29 cellular contexts compared by ENCODE assay signal in genomic region chr1:69739181-69739580, GRCh38.
A peak's percentile ranks its signal among the peaks of the same experiment; 100 is the strongest.
DNase-seq lines count a peak whose midpoint lies in the region; ATAC-seq and TF ChIP-seq lines count a peak whose summit lies in the region.
"Had no signal": no experiment of that assay in that cellular context is flagged by ENCODE, and none has a peak within 500 bp of the region (broad histone marks: within the 10 kb centered on the region; RNA-seq: fewer than 3 reads in every experiment).

No MANE protein-coding gene starts in this region.

- H3K27ac ChIP-seq in GM23338 (ENCODE audit: low read depth) (no peak overlapping the region), neuronal stem cell (replicated peaks; ENCODE audit: low read length) (no peak overlapping the region)
- H3K27ac ChIP-seq: A549, body of pancreas, foreskin keratinocyte, skin epidermis, upper lobe of left lung, VCaP had no signal

- no peaks in the 10 kb centered on the region for H3K79me1 ChIP-seq in neuronal stem cell (ENCODE audit: low read depth, low read length)

- H3F3A ChIP-seq in GM23338 (replicated peaks; ENCODE audit: low read depth), result no peaks in the 10 kb centered on the region

- TF ChIP-seq CTCF in GM23338 (conservative IDR thresholded peaks at IDR 0.05; ENCODE audit: low read depth in 2 of 2) (no peak), astrocyte of the cerebellum (IDR thresholded peaks at IDR 0.05; ENCODE audit: low read depth, low read length, missing control alignments) (no peak)

- H3K36me3 Mint-ChIP-seq in GM23338 (ENCODE audit: low read depth), result peaks cover 11% of the 10 kb centered on the region; the same call in 2 of the 3 replicates
- H3K36me3 Mint-ChIP-seq: activated naive CD8-positive, alpha-beta T cell had no signal

- H2BK5ac ChIP-seq in neuronal stem cell (ENCODE audit: low read length), result no peak overlapping the region

- H3K14ac ChIP-seq in neuronal stem cell (ENCODE audit: low read length), result no peak overlapping the region

- no peak overlapping the region for H3K27ac Mint-ChIP-seq in GM23338
- H3K27ac Mint-ChIP-seq: activated CD4-positive, alpha-beta T cell treated with anti-CD3 and anti-CD28 coated beads, Interleukin-2, amount 10 ng/mL, durations not matched to agents 24 days and 14 days; activated naive CD8-positive, alpha-beta T cell; activated T-helper 1 cell treated with anti-CD3 and anti-CD28 coated beads, Interleukin-12 subunit alpha, Interleukin-12 subunit beta, Interleukin-2, Interleukin-4 antibody, amounts not matched to agents 30 ng/mL and 10 ng/mL and 1 ng/mL, durations not matched to agents 14 hours and 24 hours and 36 hours; effector memory CD8-positive, alpha-beta T cell; T-helper 2 cell treated with Interferon-gamma antibody and Interleukin-4, amounts not matched to agents 5 μg/mL and 100 μg/mL, for 36 hours had no signal

- no peak overlapping the region for H3K4me2 ChIP-seq in GM23338
- no peak overlapping the region for H3K4me2 ChIP-seq in neuronal stem cell (ENCODE audit: insufficient read depth, low read length, poor library complexity, severe bottlenecking)
- H3K4me2 ChIP-seq: A549 had no signal

- H3K4ac ChIP-seq in neuronal stem cell (ENCODE audit: low read length), result no peak overlapping the region

- H3K9me3 ChIP-seq in neuronal stem cell (replicated peaks in 1 of 2; ENCODE audit: control insufficient read depth in 2 of 2, insufficient read depth in 1 of 2, low read depth in 1 of 2, low read length in 2 of 2), result peaks cover 3 to 5% of the 10 kb centered on the region in 2 donors
- H3K9me3 ChIP-seq: A549, BE2C, body of pancreas, upper lobe of left lung had no signal

- H3K18ac ChIP-seq in neuronal stem cell (ENCODE audit: low read length), result no peak overlapping the region

- H3K79me2 ChIP-seq in GM23338 (replicated peaks; ENCODE audit: insufficient read depth), result no peaks in the 10 kb centered on the region

- H2AFZ ChIP-seq in GM23338 (no peak overlapping the region), neuronal stem cell (ENCODE audit: low read length) (peak overlapping the region; percentile 34)

- DNase-seq in GM23338 (ENCODE audit: low spot score) (peak; percentile 30), astrocyte of the cerebellum (ENCODE audit: low read depth) (peak; percentile 55), islet precursor cell (peak; percentile 71), neuronal stem cell (ENCODE audit: low spot score) (no peak), NCI-H1417 (lab: John Stamatoyannopoulos, UW) (no peak), Right ventricle myocardium superior (no peak)
- no peak for DNase-seq in activated CD4-positive, alpha-beta T cell treated with anti-CD3 and anti-CD28 coated beads, Interleukin-2, amount 50 U/mL, for 1 hour
- DNase-seq: activated CD4-positive, alpha-beta T cell treated with anti-CD3 and anti-CD28 coated beads, Interleukin-2, amount 10 ng/mL, durations not matched to agents 24 days and 14 days; BE2C; body of pancreas; DMS79; effector memory CD8-positive, alpha-beta T cell; foreskin keratinocyte; H7; NCI-H1048; NCI-H187; NCI-H345; NCI-H82; occipital lobe; stimulated activated CD4-positive, alpha-beta T cell treated with anti-CD3 and anti-CD28 coated beads, Interleukin-1b, Interleukin-23, amount 100 ng/mL, for 48 hours; upper lobe of left lung had no signal

- no peaks in the 10 kb centered on the region for H4K20me1 ChIP-seq in GM23338 (replicated peaks; ENCODE audit: insufficient read depth)

- H3K36me3 ChIP-seq in GM23338 (ENCODE audit: insufficient read depth) (no peaks in the 10 kb centered on the region), neuronal stem cell (replicated peaks in 1 of 2; ENCODE audit: control insufficient read depth in 2 of 2, insufficient read depth in 2 of 2, low read length in 2 of 2) (no peaks in the 10 kb centered on the region)
- H3K36me3 ChIP-seq: BE2C, upper lobe of left lung had no signal

- intact Hi-C loops in Right ventricle myocardium superior (cut with DNase I), result no loop called here

- peaks cover 1% of the 10 kb centered on the region for H3K27me3 Mint-ChIP-seq in GM23338 (ENCODE audit: insufficient read depth, low read depth, poor library complexity)
- H3K27me3 Mint-ChIP-seq: activated CD4-positive, alpha-beta T cell treated with anti-CD3 and anti-CD28 coated beads, Interleukin-2, amount 10 ng/mL, durations not matched to agents 24 days and 14 days; activated naive CD8-positive, alpha-beta T cell; effector memory CD8-positive, alpha-beta T cell had no signal

- H3K4me1 Mint-ChIP-seq in GM23338, result peaks cover 23% of the 10 kb centered on the region
- H3K4me1 Mint-ChIP-seq: activated CD4-positive, alpha-beta T cell treated with anti-CD3 and anti-CD28 coated beads, Interleukin-2, amount 10 ng/mL, durations not matched to agents 24 days and 14 days had no signal

- H2BK120ac ChIP-seq in neuronal stem cell (ENCODE audit: low read depth, low read length), result no peak overlapping the region

- H3K23ac ChIP-seq in neuronal stem cell (ENCODE audit: low read depth, low read length, poor library complexity), result no peak overlapping the region

- peaks cover 22% of the 10 kb centered on the region for H3K4me1 ChIP-seq in GM23338 (ENCODE audit: insufficient read depth)
- H3K4me1 ChIP-seq in neuronal stem cell (ENCODE audit: control insufficient read depth in 2 of 2, insufficient read depth in 1 of 2, low read depth in 1 of 2, low read length in 2 of 2), result peaks cover 0 to 14% of the 10 kb centered on the region in 2 donors
- H3K4me1 ChIP-seq: A549, BE2C, foreskin keratinocyte, upper lobe of left lung had no signal

- no peak overlapping the region for H4K8ac ChIP-seq in neuronal stem cell (ENCODE audit: low read depth, low read length)

- no CpG with 5 or more reads among the region's 1 CpG for WGBS in neuronal stem cell (ENCODE audit: extremely low coverage in 2 of 2, insufficient read length in 2 of 2, insufficient replicate concordance in 1 of 2), 2 donors

- no peak overlapping the region for H3K4me3 Mint-ChIP-seq in GM23338
- H3K4me3 Mint-ChIP-seq: activated CD4-positive, alpha-beta T cell treated with anti-CD3 and anti-CD28 coated beads, Interleukin-2, amount 10 ng/mL, durations not matched to agents 24 days and 14 days; activated naive CD8-positive, alpha-beta T cell; activated T-helper 1 cell treated with anti-CD3 and anti-CD28 coated beads, Interleukin-12 subunit alpha, Interleukin-12 subunit beta, Interleukin-2, Interleukin-4 antibody, amounts not matched to agents 30 ng/mL and 10 ng/mL and 1 ng/mL, durations not matched to agents 14 hours and 24 hours and 36 hours; effector memory CD8-positive, alpha-beta T cell; T-helper 2 cell treated with Interferon-gamma antibody and Interleukin-4, amounts not matched to agents 5 μg/mL and 100 μg/mL, for 36 hours had no signal

- peaks cover 14% of the 10 kb centered on the region; the same call in 2 of the 3 replicates for H3K9me3 Mint-ChIP-seq in GM23338
- H3K9me3 Mint-ChIP-seq: activated CD4-positive, alpha-beta T cell treated with anti-CD3 and anti-CD28 coated beads, Interleukin-2, amount 10 ng/mL, durations not matched to agents 24 days and 14 days; activated T-helper 1 cell treated with anti-CD3 and anti-CD28 coated beads, Interleukin-12 subunit alpha, Interleukin-12 subunit beta, Interleukin-2, Interleukin-4 antibody, amounts not matched to agents 30 ng/mL and 10 ng/mL and 1 ng/mL, durations not matched to agents 14 hours and 24 hours and 36 hours; effector memory CD8-positive, alpha-beta T cell; T-helper 2 cell treated with Interferon-gamma antibody and Interleukin-4, amounts not matched to agents 5 μg/mL and 100 μg/mL, for 36 hours had no signal

- H2BK15ac ChIP-seq in neuronal stem cell (ENCODE audit: low read length), result no peak overlapping the region

- ATAC-seq in GM23338 (peak; percentile 31), HG02885 (IDR thresholded peaks at IDR 0.05; ENCODE audit: poor library complexity, unreplicated experiment) (no peak), Right ventricle myocardium superior (ENCODE audit: poor library complexity) (no peak)
- ATAC-seq: A549; effector memory CD8-positive, alpha-beta T cell; esophagus mucosa; foreskin keratinocyte had no signal

- no peaks in the 10 kb centered on the region for H3K9me2 ChIP-seq in GM23338 (ENCODE audit: insufficient read depth)

- H2AK5ac ChIP-seq in neuronal stem cell (ENCODE audit: low read depth, low read length), result no peak overlapping the region

- no peak overlapping the region for H2BK12ac ChIP-seq in neuronal stem cell (ENCODE audit: low read length)

- no peak overlapping the region for H3K4me3 ChIP-seq in GM23338
- no peak overlapping the region for H3K4me3 ChIP-seq in astrocyte of the cerebellum (ENCODE audit: low read depth, low read length)
- H3K4me3 ChIP-seq in neuronal stem cell (ENCODE audit: low read length in 2 of 2), result no peak overlapping the region
- H3K4me3 ChIP-seq: A549, body of pancreas, skin epidermis, upper lobe of left lung had no signal

- in situ Hi-C loops in astrocyte of the cerebellum (cut with HindIII; ENCODE audit: low sequenced_read_pairs), result no loop called here

- no peak overlapping the region for H3K9ac ChIP-seq in neuronal stem cell (ENCODE audit: low read depth, low read length, poor library complexity)

- H4K91ac ChIP-seq in neuronal stem cell (ENCODE audit: low read depth, low read length, poor library complexity), result no peak overlapping the region

- H3K27me3 ChIP-seq in GM23338 (ENCODE audit: insufficient read depth), result no peaks in the 10 kb centered on the region
- H3K27me3 ChIP-seq in neuronal stem cell (ENCODE audit: control insufficient read depth in 3 of 3, insufficient read depth in 3 of 3, low read depth in 1 of 3, low read length in 3 of 3), result no peaks in the 10 kb centered on the region
- H3K27me3 ChIP-seq: BE2C, body of pancreas, foreskin keratinocyte, upper lobe of left lung had no signal

TF ChIP-seq in GM23338, 12 proteins besides CTCF, POLR2A, EP300 and RAD21 (continues in another document):
- no peak for TF ChIP-seq ZNF331 (CRISPR knock-in tag; IDR thresholded peaks at IDR 0.05; ENCODE audit: low read depth)
- no peak for TF ChIP-seq STAT1 (IDR thresholded peaks at IDR 0.05; ENCODE audit: unreplicated experiment)
- no peak for TF ChIP-seq POLR2AphosphoS5 (IDR thresholded peaks at IDR 0.05; ENCODE audit: low read depth)
- no peak for TF ChIP-seq ZNF114 (CRISPR knock-in tag; IDR thresholded peaks at IDR 0.05)
- no peak for TF ChIP-seq EZH2phosphoT487 (IDR thresholded peaks at IDR 0.05; ENCODE audit: unreplicated experiment)
- TF ChIP-seq ETS1 (IDR thresholded peaks at IDR 0.05), result no peak
- TF ChIP-seq CREB1 (CRISPR knock-in tag; IDR thresholded peaks at IDR 0.05; ENCODE audit: low read depth), result no peak
- no peak for TF ChIP-seq JUNB (IDR thresholded peaks at IDR 0.05; ENCODE audit: unreplicated experiment)

Comparison
In these comparisons a context has a peak if more than half of its experiments do, and no peak if none do; other contexts are left out.
1. DNase-seq: peak in GM23338 (single experiment), astrocyte of the cerebellum (single experiment) and islet precursor cell (single experiment); none in neuronal stem cell (single experiment), activated CD4-positive, alpha-beta T cell treated with anti-CD3 and anti-CD28 coated beads, Interleukin-2, amount 50 U/mL, for 1 hour (single experiment), NCI-H1417 (0 of 3) and Right ventricle myocardium superior (single experiment).